ENCODE assay signal across 9 cellular contexts in the genomic region with DNA sequence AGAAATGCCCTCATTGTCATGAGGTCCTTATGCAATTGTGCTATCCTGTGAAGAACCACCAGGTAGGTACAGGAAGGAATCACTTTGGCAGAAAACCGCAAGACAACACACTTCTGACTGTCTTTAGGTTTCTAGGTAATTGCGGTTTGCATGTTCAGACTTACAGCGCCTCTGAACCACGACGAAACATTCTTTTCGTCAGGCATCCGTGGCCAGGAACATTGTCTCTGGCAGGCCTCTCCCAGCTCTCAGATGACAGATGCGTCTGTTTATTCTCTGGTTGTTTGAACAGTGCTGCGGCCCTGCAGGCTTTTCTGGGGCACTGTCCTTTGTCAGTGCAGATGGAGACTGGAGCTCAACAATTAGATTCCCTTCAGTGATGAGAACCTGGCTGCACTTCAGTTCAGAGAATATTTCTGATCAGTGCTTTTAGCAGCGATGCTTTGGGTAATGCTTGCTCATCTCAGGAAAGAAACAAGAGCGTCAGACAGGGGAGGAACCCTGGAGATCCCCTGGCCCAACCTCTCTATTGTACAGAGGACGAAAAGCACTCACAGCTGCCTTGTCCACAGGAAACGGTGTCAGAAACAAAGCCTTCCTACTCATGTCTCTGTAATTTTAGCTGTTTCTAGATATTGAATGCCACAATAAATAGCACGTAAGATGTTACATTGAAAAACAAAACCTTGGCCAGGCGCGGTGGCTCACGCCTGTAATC.
A peak's percentile ranks its signal among the peaks of the same experiment; 100 is the strongest.
DNase-seq lines count a peak whose midpoint lies in the region; ATAC-seq and TF ChIP-seq lines count a peak whose summit lies in the region.
"Had no signal": no experiment of that assay in that cellular context is flagged by ENCODE, and none has a peak within 500 bp of the region (broad histone marks: within the 10 kb centered on the region; RNA-seq: fewer than 3 reads in every experiment).

No MANE protein-coding gene starts in this region.

- 0 out of 4 replicates have a peak, but pooled peaks of 1 of the 2 experiments have one; percentile 5 for TF ChIP-seq CTCF in GM23338 (conservative IDR thresholded peaks at IDR 0.05; ENCODE audit: low read depth in 2 of 2)
- TF ChIP-seq CTCF in esophagus squamous epithelium (IDR thresholded peaks at IDR 0.05): no peak

- H3K4me1 ChIP-seq in GM23338 (ENCODE audit: insufficient read depth) (peaks cover 10% of the 10 kb centered on the region; the same call in 1 of the 2 replicates), esophagus squamous epithelium (peaks cover 3 to 20% (median 11%) of the 10 kb centered on the region in 3 donors), rectal smooth muscle tissue (ENCODE audit: control insufficient read depth, insufficient read depth, low read length) (peaks cover 23% of the 10 kb centered on the region)

- DNase-seq in GM23338 (ENCODE audit: low spot score) (no peak), NCI-H510A (lab: John Stamatoyannopoulos, UW) (peak; percentile 96), esophagus squamous epithelium (lab: John Stamatoyannopoulos, UW) (no peak), NOMO-1 treated with dmso at 0.1 percent for 144 hours (lab: John Stamatoyannopoulos, UW; ENCODE audit: unreplicated experiment) (no peak), ecto neural progenitor cell (ENCODE audit: low spot score) (no peak)
- no peak for DNase-seq in stimulated activated naive CD4-positive, alpha-beta T cell (lab: John Stamatoyannopoulos, UW)

- H3K27ac ChIP-seq in GM23338 (ENCODE audit: low read depth) (no peak overlapping the region), esophagus squamous epithelium (peak overlapping the region; percentile 5 to 68 (median 29)), rectal smooth muscle tissue (ENCODE audit: low read depth, low read length) (peak overlapping the region; percentile 82)

- ATAC-seq in GM23338 (peak; percentile 57), GM19452 (IDR thresholded peaks at IDR 0.05; ENCODE audit: unreplicated experiment) (no peak)
- ATAC-seq: Panc1 had no signal

- 16 to 28% methylated on average over 15 to 17 of the region's 17 CpGs for WGBS in esophagus squamous epithelium, 2 donors

- peaks cover 9% of the 10 kb centered on the region; the same call in 2 of the 3 replicates for H3K9me3 Mint-ChIP-seq in GM23338

- H3K4me3 Mint-ChIP-seq in GM23338: no peak overlapping the region

- intact Hi-C loops in esophagus squamous epithelium (cut with DNase I): no loop called here

- no peaks in the 10 kb centered on the region for H3K9me3 ChIP-seq in esophagus squamous epithelium

- peaks cover 32% of the 10 kb centered on the region for H3K36me3 Mint-ChIP-seq in GM23338 (ENCODE audit: low read depth)

- no peak overlapping the region for H3K27ac Mint-ChIP-seq in GM23338

- H3F3A ChIP-seq in GM23338 (replicated peaks; ENCODE audit: low read depth): 0 out of 2 replicates have a peak, but pooled peaks cover 12% of the 10 kb centered on the region

- no peak overlapping the region for H2AFZ ChIP-seq in GM23338

- no peaks in the 10 kb centered on the region; the same call in 1 of the 2 replicates for H4K20me1 ChIP-seq in GM23338 (replicated peaks; ENCODE audit: insufficient read depth)

- H3K27me3 Mint-ChIP-seq in GM23338 (ENCODE audit: insufficient read depth, low read depth, poor library complexity): peaks cover 12% of the 10 kb centered on the region

- H3K9me2 ChIP-seq in GM23338 (ENCODE audit: insufficient read depth): no peaks in the 10 kb centered on the region; the same call in 1 of the 2 replicates

- H3K27me3 ChIP-seq in GM23338 (ENCODE audit: insufficient read depth) (no peaks in the 10 kb centered on the region), esophagus squamous epithelium (peaks cover 0 to 7% (median 0%) of the 10 kb centered on the region in 4 donors), rectal smooth muscle tissue (ENCODE audit: control insufficient read depth, insufficient read depth, low read length) (no peaks in the 10 kb centered on the region)

- no peaks in the 10 kb centered on the region for H3K79me2 ChIP-seq in GM23338 (replicated peaks; ENCODE audit: insufficient read depth)

- H3K36me3 ChIP-seq in GM23338 (ENCODE audit: insufficient read depth) (no peaks in the 10 kb centered on the region; the same call in none of the 2 replicates), esophagus squamous epithelium (no peaks in the 10 kb centered on the region), rectal smooth muscle tissue (ENCODE audit: control insufficient read depth, insufficient read depth, low read length) (no peaks in the 10 kb centered on the region)

- no peak overlapping the region for H3K4me3 ChIP-seq in GM23338
- H3K4me3 ChIP-seq in esophagus squamous epithelium: no peak overlapping the region
- peak overlapping the region; percentile 29 for H3K4me3 ChIP-seq in rectal smooth muscle tissue (ENCODE audit: low read length)

- TF ChIP-seq POLR2A in esophagus squamous epithelium (IDR thresholded peaks at IDR 0.05): no peak

- H3K9ac ChIP-seq in rectal smooth muscle tissue (ENCODE audit: low read length): no peak overlapping the region

- no peak overlapping the region for H3K4me2 ChIP-seq in GM23338

- peaks cover 30% of the 10 kb centered on the region for H3K4me1 Mint-ChIP-seq in GM23338

TF ChIP-seq in GM23338, 12 proteins besides CTCF, POLR2A, EP300 and RAD21:
- TF ChIP-seq POLR2AphosphoS5 (IDR thresholded peaks at IDR 0.05; ENCODE audit: low read depth) (no peak), STAT1 (IDR thresholded peaks at IDR 0.05; ENCODE audit: unreplicated experiment) (no peak), JUNB (IDR thresholded peaks at IDR 0.05; ENCODE audit: unreplicated experiment) (no peak), ZNF114 (CRISPR knock-in tag; IDR thresholded peaks at IDR 0.05) (no peak)
- TF ChIP-seq, protein P1, sequence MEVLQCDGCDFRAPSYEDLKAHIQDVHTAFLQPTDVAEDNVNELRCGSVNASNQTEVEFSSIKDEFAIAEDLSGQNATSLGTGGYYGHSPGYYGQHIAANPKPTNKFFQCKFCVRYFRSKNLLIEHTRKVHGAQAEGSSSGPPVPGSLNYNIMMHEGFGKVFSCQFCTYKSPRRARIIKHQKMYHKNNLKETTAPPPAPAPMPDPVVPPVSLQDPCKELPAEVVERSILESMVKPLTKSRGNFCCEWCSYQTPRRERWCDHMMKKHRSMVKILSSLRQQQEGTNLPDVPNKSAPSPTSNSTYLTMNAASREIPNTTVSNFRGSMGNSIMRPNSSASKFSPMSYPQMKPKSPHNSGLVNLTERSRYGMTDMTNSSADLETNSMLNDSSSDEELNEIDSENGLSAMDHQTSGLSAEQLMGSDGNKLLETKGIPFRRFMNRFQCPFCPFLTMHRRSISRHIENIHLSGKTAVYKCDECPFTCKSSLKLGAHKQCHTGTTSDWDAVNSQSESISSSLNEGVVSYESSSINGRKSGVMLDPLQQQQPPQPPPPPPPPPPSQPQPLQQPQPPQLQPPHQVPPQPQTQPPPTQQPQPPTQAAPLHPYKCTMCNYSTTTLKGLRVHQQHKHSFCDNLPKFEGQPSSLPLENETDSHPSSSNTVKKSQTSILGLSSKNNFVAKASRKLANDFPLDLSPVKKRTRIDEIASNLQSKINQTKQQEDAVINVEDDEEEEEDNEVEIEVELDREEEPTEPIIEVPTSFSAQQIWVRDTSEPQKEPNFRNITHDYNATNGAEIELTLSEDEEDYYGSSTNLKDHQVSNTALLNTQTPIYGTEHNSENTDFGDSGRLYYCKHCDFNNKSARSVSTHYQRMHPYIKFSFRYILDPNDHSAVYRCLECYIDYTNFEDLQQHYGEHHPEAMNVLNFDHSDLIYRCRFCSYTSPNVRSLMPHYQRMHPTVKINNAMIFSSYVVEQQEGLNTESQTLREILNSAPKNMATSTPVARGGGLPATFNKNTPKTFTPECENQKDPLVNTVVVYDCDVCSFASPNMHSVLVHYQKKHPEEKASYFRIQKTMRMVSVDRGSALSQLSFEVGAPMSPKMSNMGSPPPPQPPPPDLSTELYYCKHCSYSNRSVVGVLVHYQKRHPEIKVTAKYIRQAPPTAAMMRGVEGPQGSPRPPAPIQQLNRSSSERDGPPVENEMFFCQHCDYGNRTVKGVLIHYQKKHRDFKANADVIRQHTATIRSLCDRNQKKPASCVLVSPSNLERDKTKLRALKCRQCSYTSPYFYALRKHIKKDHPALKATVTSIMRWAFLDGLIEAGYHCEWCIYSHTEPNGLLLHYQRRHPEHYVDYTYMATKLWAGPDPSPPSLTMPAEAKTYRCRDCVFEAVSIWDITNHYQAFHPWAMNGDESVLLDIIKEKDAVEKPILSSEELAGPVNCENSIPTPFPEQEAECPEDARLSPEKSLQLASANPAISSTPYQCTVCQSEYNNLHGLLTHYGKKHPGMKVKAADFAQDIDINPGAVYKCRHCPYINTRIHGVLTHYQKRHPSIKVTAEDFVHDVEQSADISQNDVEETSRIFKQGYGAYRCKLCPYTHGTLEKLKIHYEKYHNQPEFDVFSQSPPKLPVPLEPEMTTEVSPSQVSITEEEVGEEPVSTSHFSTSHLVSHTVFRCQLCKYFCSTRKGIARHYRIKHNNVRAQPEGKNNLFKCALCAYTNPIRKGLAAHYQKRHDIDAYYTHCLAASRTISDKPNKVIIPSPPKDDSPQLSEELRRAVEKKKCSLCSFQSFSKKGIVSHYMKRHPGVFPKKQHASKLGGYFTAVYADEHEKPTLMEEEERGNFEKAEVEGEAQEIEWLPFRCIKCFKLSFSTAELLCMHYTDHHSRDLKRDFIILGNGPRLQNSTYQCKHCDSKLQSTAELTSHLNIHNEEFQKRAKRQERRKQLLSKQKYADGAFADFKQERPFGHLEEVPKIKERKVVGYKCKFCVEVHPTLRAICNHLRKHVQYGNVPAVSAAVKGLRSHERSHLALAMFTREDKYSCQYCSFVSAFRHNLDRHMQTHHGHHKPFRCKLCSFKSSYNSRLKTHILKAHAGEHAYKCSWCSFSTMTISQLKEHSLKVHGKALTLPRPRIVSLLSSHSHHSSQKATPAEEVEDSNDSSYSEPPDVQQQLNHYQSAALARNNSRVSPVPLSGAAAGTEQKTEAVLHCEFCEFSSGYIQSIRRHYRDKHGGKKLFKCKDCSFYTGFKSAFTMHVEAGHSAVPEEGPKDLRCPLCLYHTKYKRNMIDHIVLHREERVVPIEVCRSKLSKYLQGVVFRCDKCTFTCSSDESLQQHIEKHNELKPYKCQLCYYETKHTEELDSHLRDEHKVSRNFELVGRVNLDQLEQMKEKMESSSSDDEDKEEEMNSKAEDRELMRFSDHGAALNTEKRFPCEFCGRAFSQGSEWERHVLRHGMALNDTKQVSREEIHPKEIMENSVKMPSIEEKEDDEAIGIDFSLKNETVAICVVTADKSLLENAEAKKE (CRISPR knock-in tag; IDR thresholded peaks at IDR 0.05): no peak
